ENCODE assay signal across 28 cellular contexts in the genomic region with DNA sequence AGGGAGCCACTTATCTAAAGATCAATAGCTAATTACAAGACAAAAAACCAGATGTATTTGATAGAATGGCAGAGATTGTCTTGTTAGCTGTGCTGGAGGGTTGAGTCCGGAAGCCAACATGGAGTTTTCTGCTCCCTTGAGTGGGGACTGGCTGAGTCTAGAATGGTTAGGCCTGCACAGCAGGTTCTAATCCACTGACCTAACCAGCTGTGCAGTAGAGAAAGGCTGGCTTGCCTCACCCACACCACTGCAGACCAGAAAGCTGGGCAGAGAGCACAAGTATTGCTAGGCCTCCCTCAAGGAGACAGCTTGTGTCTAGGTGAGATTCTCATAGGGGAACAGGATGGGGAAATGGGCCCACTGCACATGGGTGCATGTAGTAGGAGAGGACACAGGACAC. TPM values are rescaled to one million over a fixed set of nuclear protein-coding genes. Genes with fewer than 3 reads are reported as not detected.
"Had no signal": no experiment of that assay in that cellular context is flagged by ENCODE, and none has a peak within 500 bp of the region (broad histone marks: within the 10 kb centered on the region; RNA-seq: fewer than 3 reads in every experiment).

No MANE protein-coding gene starts in this region.

- H3K27me3 ChIP-seq: esophagus squamous epithelium, gastroesophageal sphincter, heart right ventricle, hepatocyte had no signal

- H3K4me3 Mint-ChIP-seq: activated CD4-positive, alpha-beta memory T cell treated with anti-CD3 and anti-CD28 coated beads, Interleukin-2, amount 10 ng/mL, durations not matched to agents 7 days and 5 days; activated CD4-positive, alpha-beta T cell treated with anti-CD3 and anti-CD28 coated beads, Interleukin-2, amount 10 ng/mL, durations not matched to agents 7 days and 5 days; activated naive CD4-positive, alpha-beta T cell treated with anti-CD3 and anti-CD28 coated beads, Interleukin-2, amount 10 ng/mL, durations not matched to agents 7 days and 5 days; activated naive CD8-positive, alpha-beta T cell treated with anti-CD3 and anti-CD28 coated beads, Interleukin-2, amount 10 ng/mL, durations not matched to agents 7 days and 5 days; activated T-cell treated with anti-CD3 and anti-CD28 coated beads, Interleukin-2, amount 50 U/mL, for 24 hours; activated T-cell treated with anti-CD3 and anti-CD28 coated beads, Interleukin-2, amount 50 U/mL, for 72 hours; effector memory CD8-positive, alpha-beta T cell had no signal

- H3K36me3 ChIP-seq: esophagus squamous epithelium, gastroesophageal sphincter, heart right ventricle had no signal

- H2AFZ ChIP-seq: hepatocyte had no signal

- FAIRE-seq: astrocyte, colon had no signal

- H3K36me3 Mint-ChIP-seq: activated naive CD4-positive, alpha-beta T cell treated with anti-CD3 and anti-CD28 coated beads, Interleukin-2, amount 10 ng/mL, durations not matched to agents 7 days and 5 days; activated naive CD4-positive, alpha-beta T cell treated with anti-CD3 and anti-CD28 coated beads, Interleukin-2, amount 50 U/mL, for 72 hours; activated naive CD8-positive, alpha-beta T cell treated with anti-CD3 and anti-CD28 coated beads, Interleukin-2, amount 10 ng/mL, durations not matched to agents 7 days and 5 days had no signal

- ATAC-seq: activated naive CD4-positive, alpha-beta T cell treated with anti-CD3 and anti-CD28 coated beads, Interleukin-2, amount 50 U/mL, for 72 hours; activated T-cell treated with anti-CD3 and anti-CD28 coated beads, Interleukin-2, amount 50 U/mL, for 72 hours; effector memory CD8-positive, alpha-beta T cell; gastroesophageal sphincter; heart right ventricle had no signal

- H3K4me3 ChIP-seq: esophagus squamous epithelium, gastroesophageal sphincter, heart right ventricle, hepatocyte had no signal

- DNase-seq: activated CD4-positive, alpha-beta memory T cell treated with anti-CD3 and anti-CD28 coated beads, Interleukin-2, amount 10 ng/mL, durations not matched to agents 7 days and 5 days; activated CD4-positive, alpha-beta T cell treated with anti-CD3 and anti-CD28 coated beads for 1 hour; activated CD4-positive, alpha-beta T cell treated with anti-CD3 and anti-CD28 coated beads for 4 hours; activated CD4-positive, alpha-beta T cell treated with anti-CD3 and anti-CD28 coated beads, Interleukin-2, amount 10 ng/mL, durations not matched to agents 7 days and 5 days; activated CD4-positive, alpha-beta T cell treated with anti-CD3 and anti-CD28 coated beads, Interleukin-2, amount 50 U/mL, for 4 hours; activated CD8-positive, alpha-beta memory T cell treated with anti-CD3 and anti-CD28 coated beads, Interleukin-2, amount 50 U/mL, for 48 hours; activated gamma-delta T cell; activated naive CD4-positive, alpha-beta T cell; activated naive CD4-positive, alpha-beta T cell treated with anti-CD3 and anti-CD28 coated beads, Interleukin-2, amount 10 ng/mL, durations not matched to agents 7 days and 5 days; activated naive CD8-positive, alpha-beta T cell treated with anti-CD3 and anti-CD28 coated beads, Interleukin-2, amount 10 ng/mL, durations not matched to agents 7 days and 5 days; activated T-cell treated with anti-CD3 and anti-CD28 coated beads for 4 hours; activated T-cell treated with anti-CD3 and anti-CD28 coated beads, Interleukin-2, amount 50 U/mL, for 24 hours; activated T-cell treated with anti-CD3 and anti-CD28 coated beads, Interleukin-2, amount 50 U/mL, for 72 hours; caudate nucleus; cortex of kidney; dermis blood vessel endothelial cell; effector CD4-positive, alpha-beta T cell; effector memory CD8-positive, alpha-beta T cell; esophagus squamous epithelium; foreskin melanocyte; heart right ventricle; T-helper 2 cell had no signal

- H3K79me2 ChIP-seq: hepatocyte had no signal

- H3K9me3 Mint-ChIP-seq: activated CD4-positive, alpha-beta memory T cell treated with anti-CD3 and anti-CD28 coated beads, Interleukin-2, amount 10 ng/mL, durations not matched to agents 7 days and 5 days; activated CD4-positive, alpha-beta T cell treated with anti-CD3 and anti-CD28 coated beads, Interleukin-2, amount 10 ng/mL, durations not matched to agents 7 days and 5 days; activated naive CD4-positive, alpha-beta T cell treated with anti-CD3 and anti-CD28 coated beads, Interleukin-2, amount 10 ng/mL, durations not matched to agents 7 days and 5 days; activated naive CD4-positive, alpha-beta T cell treated with anti-CD3 and anti-CD28 coated beads, Interleukin-2, amount 50 U/mL, for 72 hours; activated naive CD8-positive, alpha-beta T cell treated with anti-CD3 and anti-CD28 coated beads, Interleukin-2, amount 10 ng/mL, durations not matched to agents 7 days and 5 days; activated T-cell treated with anti-CD3 and anti-CD28 coated beads, Interleukin-2, amount 50 U/mL, for 24 hours; activated T-cell treated with anti-CD3 and anti-CD28 coated beads, Interleukin-2, amount 50 U/mL, for 72 hours; effector memory CD8-positive, alpha-beta T cell had no signal

- H3K4me2 ChIP-seq: hepatocyte had no signal

- H3K4me1 Mint-ChIP-seq: activated CD4-positive, alpha-beta memory T cell treated with anti-CD3 and anti-CD28 coated beads, Interleukin-2, amount 10 ng/mL, durations not matched to agents 7 days and 5 days; activated CD4-positive, alpha-beta T cell treated with anti-CD3 and anti-CD28 coated beads, Interleukin-2, amount 10 ng/mL, durations not matched to agents 7 days and 5 days; activated naive CD4-positive, alpha-beta T cell treated with anti-CD3 and anti-CD28 coated beads, Interleukin-2, amount 10 ng/mL, durations not matched to agents 7 days and 5 days; activated naive CD8-positive, alpha-beta T cell treated with anti-CD3 and anti-CD28 coated beads, Interleukin-2, amount 10 ng/mL, durations not matched to agents 7 days and 5 days had no signal

- H3K27ac Mint-ChIP-seq: activated CD4-positive, alpha-beta memory T cell treated with anti-CD3 and anti-CD28 coated beads, Interleukin-2, amount 10 ng/mL, durations not matched to agents 7 days and 5 days; activated CD4-positive, alpha-beta T cell treated with anti-CD3 and anti-CD28 coated beads, Interleukin-2, amount 10 ng/mL, durations not matched to agents 7 days and 5 days; activated naive CD4-positive, alpha-beta T cell treated with anti-CD3 and anti-CD28 coated beads, Interleukin-2, amount 10 ng/mL, durations not matched to agents 7 days and 5 days; activated naive CD4-positive, alpha-beta T cell treated with anti-CD3 and anti-CD28 coated beads, Interleukin-2, amount 50 U/mL, for 72 hours; activated naive CD8-positive, alpha-beta T cell treated with anti-CD3 and anti-CD28 coated beads, Interleukin-2, amount 10 ng/mL, durations not matched to agents 7 days and 5 days; activated T-cell treated with anti-CD3 and anti-CD28 coated beads, Interleukin-2, amount 50 U/mL, for 24 hours; activated T-cell treated with anti-CD3 and anti-CD28 coated beads, Interleukin-2, amount 50 U/mL, for 72 hours; effector memory CD8-positive, alpha-beta T cell had no signal

- H3K27ac ChIP-seq: epithelial cell of prostate, gastroesophageal sphincter, heart right ventricle, hepatocyte had no signal

- H3K9me3 ChIP-seq: esophagus squamous epithelium, gastroesophageal sphincter, heart right ventricle had no signal

RNA-seq across cellular contexts. Expression of a gene that starts 11.7 kb away (rescaled TPM):
- total RNA-seq: activated naive CD8-positive, alpha-beta T cell treated with anti-CD3 and anti-CD28 coated beads, Interleukin-2, amount 10 ng/mL, durations not matched to agents 7 days and 5 days had no signal
